Comparison of ENCODE assay signal across 28 cellular contexts in the genomic region with DNA sequence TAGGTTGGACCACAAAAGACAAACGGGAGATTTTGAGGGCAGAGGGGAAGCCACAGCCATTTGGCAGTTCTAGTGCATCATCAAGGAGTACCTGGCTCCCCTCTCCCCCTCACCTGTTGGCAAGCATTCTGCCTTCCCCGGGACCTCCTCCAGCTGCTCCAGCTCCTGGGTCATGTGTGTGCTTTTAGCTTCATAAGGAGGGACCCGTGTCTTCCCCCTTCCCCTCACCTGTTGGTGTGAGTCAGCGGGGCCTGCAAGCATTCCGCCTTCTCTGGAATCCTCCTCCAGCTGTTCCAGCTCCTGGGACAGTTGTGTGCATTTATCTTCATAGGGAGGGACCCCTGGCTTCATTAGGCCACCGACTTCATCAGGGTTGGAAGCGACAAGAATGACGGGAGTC. TPM values are rescaled to one million over a fixed set of nuclear protein-coding genes. Genes with fewer than 3 reads are reported as not detected.
"Had no signal": no experiment of that assay in that cellular context is flagged by ENCODE, and none has a peak within 500 bp of the region (broad histone marks: within the 10 kb centered on the region; RNA-seq: fewer than 3 reads in every experiment).

No MANE protein-coding gene starts in this region.

- H3K36me3 ChIP-seq: esophagus squamous epithelium, gastrocnemius medialis, heart right ventricle, left lung, lower lobe of right lung had no signal

- H3K27ac ChIP-seq: coronary artery, dorsolateral prefrontal cortex, esophagus squamous epithelium, gastrocnemius medialis, heart right ventricle, left lung, lower lobe of right lung had no signal

- H3K9me3 ChIP-seq: esophagus squamous epithelium, gastrocnemius medialis, heart right ventricle, left lung, lower lobe of right lung had no signal

- H3K27ac Mint-ChIP-seq: memory B cell; naive thymus-derived CD4-positive, alpha-beta T cell had no signal

- H3K36me3 Mint-ChIP-seq: memory B cell had no signal

- H3K9me3 Mint-ChIP-seq: memory B cell had no signal

- H3K4me3 Mint-ChIP-seq: memory B cell; naive thymus-derived CD4-positive, alpha-beta T cell had no signal

- ATAC-seq: gastrocnemius medialis; heart right ventricle; left cardiac atrium; left lung; left ventricle myocardium superior; lower lobe of right lung; naive thymus-derived CD4-positive, alpha-beta T cell had no signal

- H3K4me1 ChIP-seq: esophagus squamous epithelium, gastrocnemius medialis, heart right ventricle, left lung, lower lobe of right lung had no signal

- H3K4me3 ChIP-seq: coronary artery, dorsolateral prefrontal cortex, esophagus squamous epithelium, gastrocnemius medialis, heart right ventricle, left lung, lower lobe of right lung had no signal

- DNase-seq: dermis blood vessel endothelial cell; dorsolateral prefrontal cortex; effector CD4-positive, alpha-beta T cell; effector memory CD4-positive, alpha-beta T cell; esophagus squamous epithelium; foreskin melanocyte; gastrocnemius medialis; glutamatergic neuron; head of caudate nucleus; heart right ventricle; hippocampal formation; left cardiac atrium; left lung; left ventricle myocardium superior; lower lobe of right lung; mesendoderm; midbrain; naive thymus-derived CD4-positive, alpha-beta T cell had no signal

- H3K4me1 Mint-ChIP-seq: memory B cell; naive thymus-derived CD4-positive, alpha-beta T cell had no signal

- H3K27me3 ChIP-seq: esophagus squamous epithelium, gastrocnemius medialis, left lung had no signal

RNA-seq across cellular contexts. Expression of a gene that starts 58.8 kb away (rescaled TPM):
- total RNA-seq: dermis blood vessel endothelial cell; endothelial cell of umbilical vein; epithelial cell of proximal tubule; esophagus squamous epithelium; glomerular endothelial cell; heart right ventricle; kidney epithelial cell; left cardiac atrium; left lung; left ventricle myocardium superior; lower leg skin; lower lobe of right lung; lung microvascular endothelial cell; mononuclear cell; mucosa of gallbladder; naive thymus-derived CD4-positive, alpha-beta T cell had no signal
